In genomic region chrX:7083021-7083420, GRCh38 we compare ENCODE assay signal across 13 cellular contexts.
DNase-seq lines count a peak whose midpoint lies in the region; ATAC-seq, FAIRE-seq and TF ChIP-seq lines count a peak whose summit lies in the region.
"Had no signal": no experiment of that assay in that cellular context is flagged by ENCODE, and none has a peak within 500 bp of the region (broad histone marks: within the 10 kb centered on the region; RNA-seq: fewer than 3 reads in every experiment).

No MANE protein-coding gene starts in this region.

- H4K20me1 ChIP-seq in Karpas-422 (ENCODE audit: insufficient read depth, low read depth, low read length) = no peaks in the 10 kb centered on the region
- H4K20me1 ChIP-seq in GM12878 (ENCODE audit: control insufficient read depth, insufficient read depth) = no peaks in the 10 kb centered on the region

- in situ Hi-C loops in GM12878 (cut with MboI) = no loop called here

- H3K4me1 ChIP-seq in Karpas-422 (ENCODE audit: low read length) (peaks cover 63% of the 10 kb centered on the region), GM12878 (ENCODE audit: control insufficient read depth, insufficient read depth, low read length) (peaks cover 45% of the 10 kb centered on the region)

- H3K4me3 Mint-ChIP-seq in activated T-cell treated with anti-CD3 and anti-CD28 coated beads, Interleukin-2, amount 50 U/mL, for 4 hours = peak overlapping the region; percentile 40
- H3K4me3 Mint-ChIP-seq in osteocyte (ENCODE audit: unreplicated experiment) = no peak overlapping the region
- no peak overlapping the region for H3K4me3 Mint-ChIP-seq in WTC11

- no peaks in the 10 kb centered on the region for H3K27me3 Mint-ChIP-seq in activated T-cell treated with anti-CD3 and anti-CD28 coated beads, Interleukin-2, amount 50 U/mL, for 4 hours (ENCODE audit: low read depth)
- H3K27me3 Mint-ChIP-seq in osteocyte (ENCODE audit: unreplicated experiment) = no peaks in the 10 kb centered on the region
- no peaks in the 10 kb centered on the region for H3K27me3 Mint-ChIP-seq in WTC11 (ENCODE audit: low read depth)
- H3K27me3 Mint-ChIP-seq: progenitor cell of endocrine pancreas had no signal

- no peak for TF ChIP-seq CTCF in GM12878 (IDR thresholded peaks at IDR 0.05 in 2 of 3, conservative IDR thresholded peaks at IDR 0.05 in 1 of 3; ENCODE audit: control insufficient read depth in 2 of 3, extremely low read depth in 1 of 3, insufficient read depth in 1 of 3, low read depth in 3 of 3, low read length in 3 of 3)
- no peak for TF ChIP-seq CTCF in osteocyte (IDR thresholded peaks at IDR 0.05)
- no peak for TF ChIP-seq CTCF in WTC11 (IDR thresholded peaks at IDR 0.05)

- RAD21 ChIA-PET in GM12878 (lab: Charles Lee; ENCODE audit: unreplicated experiment) = interaction anchor here (1.4 to 5.5 kb wide), 6 partner anchors 9 to 344 kb away, joined by 3 to 76 read pairs (median 10); no protein-coding TSS in a partner anchor

- no peak for FAIRE-seq in GM12878 (lab: Jason Lieb, UNC)

- H3K27ac ChIP-seq in Karpas-422 (ENCODE audit: low read length) = peak overlapping the region; percentile 97
- peak overlapping the region; percentile 45 for H3K27ac ChIP-seq in GM12878 (ENCODE audit: control insufficient read depth, insufficient read depth)

- 27% methylated on average over 1 of the region's 1 CpG for WGBS in GM12878 (ENCODE audit: insufficient coverage, insufficient replicate concordance, low lambda C conversion rate, missing lambda C conversion rate)

- intact Hi-C loops in GM12878 (cut with micrococcal nuclease; ENCODE audit: unreplicated experiment) = loop anchor here (10.0 kb wide), 1 partner anchor 228 kb away; no protein-coding TSS in a partner anchor

- H3K4me1 Mint-ChIP-seq in activated T-cell treated with anti-CD3 and anti-CD28 coated beads, Interleukin-2, amount 50 U/mL, for 4 hours (ENCODE audit: low read depth) = peaks cover 44% of the 10 kb centered on the region
- H3K4me1 Mint-ChIP-seq in osteocyte (ENCODE audit: unreplicated experiment) (peaks cover 37% of the 10 kb centered on the region), WTC11 (peaks cover 30% of the 10 kb centered on the region)

- H3K4me2 ChIP-seq in Karpas-422 (ENCODE audit: low read depth, low read length, poor library complexity, severe bottlenecking) (peak overlapping the region; percentile 67), GM12878 (ENCODE audit: control insufficient read depth, insufficient read depth) (peak overlapping the region; percentile 77)

- H3K36me3 ChIP-seq in Karpas-422 (ENCODE audit: insufficient read depth, low read length) (no peaks in the 10 kb centered on the region), GM12878 (ENCODE audit: control insufficient read depth in 2 of 2, insufficient read depth in 2 of 2, low read length in 1 of 2) (peaks cover 2 to 13% of the 10 kb centered on the region in 2 experiments)

- H3K27me3 ChIP-seq in Karpas-422 (ENCODE audit: low read length) (no peaks in the 10 kb centered on the region), GM12878 (replicated peaks in 1 of 2; ENCODE audit: control insufficient read depth in 2 of 2, insufficient read depth in 2 of 2, low read length in 1 of 2) (no peaks in the 10 kb centered on the region)

- H3K4me3 ChIP-seq in Karpas-422 (ENCODE audit: low read length) (peak overlapping the region; percentile 28), GM12878 (no peak overlapping the region; the same call in 1 of the 2 replicates)

- peak overlapping the region; percentile 75 for H3K27ac Mint-ChIP-seq in osteocyte (ENCODE audit: unreplicated experiment)
- no peak overlapping the region; the same call in 1 of the 2 replicates for H3K27ac Mint-ChIP-seq in WTC11
- H3K27ac Mint-ChIP-seq: progenitor cell of endocrine pancreas had no signal

- CTCF ChIA-PET in GM12878 (lab: Yijun Ruan, JAX) = interaction anchor here (1.0 to 1.2 kb wide), 3 partner anchors 9 to 52 kb away, joined by 3 to 6 read pairs (median 3); no protein-coding TSS in a partner anchor
- CTCF ChIA-PET in WTC11 (lab: Charles Lee) = interaction anchor here (0.7 kb wide), 1 partner anchor 502 kb away, joined by 4 read pairs; no protein-coding TSS in a partner anchor

- no peak for DNase-seq in activated T-cell treated with anti-CD3 and anti-CD28 coated beads, Interleukin-2, amount 50 U/mL, for 4 hours
- DNase-seq in activated T-cell treated with anti-CD3 and anti-CD28 coated beads for 4 hours (no peak), Karpas-422 (peak; percentile 66), GM12878 (ENCODE audit: low read depth, low spot score) (no peak), osteocyte (ENCODE audit: extremely low spot score, unreplicated experiment) (no peak), SIG-M5 treated with dmso at 0.1 percent for 504 hours (lab: John Stamatoyannopoulos, UW; ENCODE audit: unreplicated experiment) (no peak), WTC11 (ENCODE audit: low spot score) (no peak)
- no peak for DNase-seq in activated effector memory CD4-positive, alpha-beta T cell treated with Interleukin-2 at 50 U/mL for 16 hours
- DNase-seq: aorta, dermis blood vessel endothelial cell, NCI-H1105 treated with DMSO at 0.1 percent for 48 hours, NCI-H345 had no signal

- TF ChIP-seq POLR2A in GM12878 (IDR thresholded peaks at IDR 0.05; ENCODE audit: low read depth, low read length) = no peak

- H3K9me2 ChIP-seq in Karpas-422 (replicated peaks; ENCODE audit: insufficient read depth, low read length) = no peaks in the 10 kb centered on the region

- SMC1A ChIA-PET in GM12878 (lab: Charles Lee; ENCODE audit: uncharacterized antibody, unreplicated experiment) = interaction anchor here (0.6 to 6.3 kb wide), 9 partner anchors 8 to 344 kb away, joined by 3 to 63 read pairs (median 3); no protein-coding TSS in a partner anchor

- H3K79me2 ChIP-seq in Karpas-422 (ENCODE audit: low read length) (peaks cover 56% of the 10 kb centered on the region), GM12878 (ENCODE audit: control insufficient read depth, insufficient read depth, low read length) (no peaks in the 10 kb centered on the region)

- no peaks in the 10 kb centered on the region for H3K9me3 Mint-ChIP-seq in activated T-cell treated with anti-CD3 and anti-CD28 coated beads, Interleukin-2, amount 50 U/mL, for 4 hours
- H3K9me3 Mint-ChIP-seq in osteocyte (ENCODE audit: unreplicated experiment) = no peaks in the 10 kb centered on the region
- no peaks in the 10 kb centered on the region for H3K9me3 Mint-ChIP-seq in WTC11

- H3K9me3 ChIP-seq in Karpas-422 (ENCODE audit: low read length) (no peaks in the 10 kb centered on the region), GM12878 (replicated peaks; ENCODE audit: control insufficient read depth, insufficient read depth, low read length) (no peaks in the 10 kb centered on the region)

- no peak for TF ChIP-seq EP300 in GM12878 (IDR thresholded peaks at IDR 0.05; ENCODE audit: borderline replicate concordance in 1 of 2, control insufficient read depth in 1 of 2, low read depth in 2 of 2, low read length in 2 of 2)

- no peaks in the 10 kb centered on the region for H3K36me3 Mint-ChIP-seq in activated T-cell treated with anti-CD3 and anti-CD28 coated beads, Interleukin-2, amount 50 U/mL, for 4 hours (ENCODE audit: insufficient read depth)
- H3K36me3 Mint-ChIP-seq in osteocyte (ENCODE audit: unreplicated experiment) (peaks cover 11% of the 10 kb centered on the region), WTC11 (no peaks in the 10 kb centered on the region)

- no peak for ATAC-seq in activated T-cell treated with anti-CD3 and anti-CD28 coated beads, Interleukin-2, amount 50 U/mL, for 4 hours
- ATAC-seq in GM12878 = no peak
- ATAC-seq in WTC11 = no peak

- POLR2A ChIA-PET in GM12878 (lab: Charles Lee) (interaction anchor here (0.7 to 3.3 kb wide), 4 partner anchors 9 to 221 kb away, joined by 3 to 24 read pairs (median 4); no protein-coding TSS in a partner anchor), WTC11 (lab: Charles Lee) (interaction anchor here (0.7 kb wide), 1 partner anchor 45 kb away, joined by 5 read pairs; no protein-coding TSS in a partner anchor)

- no TSS peak for BruUV-seq in GM12878 (replicated peaks; lab: Mats Ljungman, UMichigan)

- H2AFZ ChIP-seq in Karpas-422 (ENCODE audit: low read length) = no peak overlapping the region
- no peak overlapping the region for H2AFZ ChIP-seq in GM12878 (ENCODE audit: control insufficient read depth, low read depth, low read length)

- no peak for TF ChIP-seq RAD21 in GM12878 (IDR thresholded peaks at IDR 0.05; ENCODE audit: insufficient read depth, low read depth, low read length)

- H3K9ac ChIP-seq in Karpas-422 (ENCODE audit: low read length) (peak overlapping the region; percentile 67), GM12878 (ENCODE audit: control insufficient read depth, insufficient read depth, low read length) (no peak overlapping the region; the same call in 1 of the 2 replicates)

TF ChIP-seq in WTC11, 78 proteins besides CTCF, POLR2A, EP300 and RAD21 (continues in another document):
- TF ChIP-seq NFYB (CRISPR knock-in tag; conservative IDR thresholded peaks at IDR 0.05; ENCODE audit: low read depth) (no peak), ZNF423 (CRISPR knock-in tag; IDR thresholded peaks at IDR 0.05) (no peak), FOXK1 (CRISPR knock-in tag; IDR thresholded peaks at IDR 0.05) (no peak), ZNF219 (CRISPR knock-in tag; IDR thresholded peaks at IDR 0.05; ENCODE audit: borderline replicate concordance) (no peak), ZMAT4 (CRISPR knock-in tag; IDR thresholded peaks at IDR 0.05) (no peak), MYBL2 (CRISPR knock-in tag; IDR thresholded peaks at IDR 0.05) (no peak)
- TF ChIP-seq, protein P1, sequence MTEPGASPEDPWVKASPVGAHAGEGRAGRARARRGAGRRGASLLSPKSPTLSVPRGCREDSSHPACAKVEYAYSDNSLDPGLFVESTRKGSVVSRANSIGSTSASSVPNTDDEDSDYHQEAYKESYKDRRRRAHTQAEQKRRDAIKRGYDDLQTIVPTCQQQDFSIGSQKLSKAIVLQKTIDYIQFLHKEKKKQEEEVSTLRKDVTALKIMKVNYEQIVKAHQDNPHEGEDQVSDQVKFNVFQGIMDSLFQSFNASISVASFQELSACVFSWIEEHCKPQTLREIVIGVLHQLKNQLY (CRISPR knock-in tag; IDR thresholded peaks at IDR 0.05) = no peak
- TF ChIP-seq, protein P2, sequence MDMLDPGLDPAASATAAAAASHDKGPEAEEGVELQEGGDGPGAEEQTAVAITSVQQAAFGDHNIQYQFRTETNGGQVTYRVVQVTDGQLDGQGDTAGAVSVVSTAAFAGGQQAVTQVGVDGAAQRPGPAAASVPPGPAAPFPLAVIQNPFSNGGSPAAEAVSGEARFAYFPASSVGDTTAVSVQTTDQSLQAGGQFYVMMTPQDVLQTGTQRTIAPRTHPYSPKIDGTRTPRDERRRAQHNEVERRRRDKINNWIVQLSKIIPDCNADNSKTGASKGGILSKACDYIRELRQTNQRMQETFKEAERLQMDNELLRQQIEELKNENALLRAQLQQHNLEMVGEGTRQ (CRISPR knock-in tag; IDR thresholded peaks at IDR 0.05) = no peak
